Comparison of ENCODE assay signal across 8 cellular contexts in genomic region chr4:56681158-56681848, GRCh38. TPM values are rescaled to one million over a fixed set of nuclear protein-coding genes. Genes with fewer than 3 reads are reported as not detected.
DNase-seq lines count a peak whose midpoint lies in the region; ATAC-seq, FAIRE-seq and TF ChIP-seq lines count a peak whose summit lies in the region.

HOPX (minus strand) TSS chr4:56681296; CDS start chr4:56657816, 23,480 bp downstream.

- RAD21 ChIA-PET in GM12878 (lab: Charles Lee; ENCODE audit: unreplicated experiment) = no interaction called here

- CTCF ChIA-PET in GM12878 (lab: Yijun Ruan, JAX) = interaction anchor here (0.6 kb wide), 1 partner anchor 65 kb away, joined by 4 read pairs; no protein-coding TSS in a partner anchor

- no peak for TF ChIP-seq RAD21 in GM12878 (IDR thresholded peaks at IDR 0.05; ENCODE audit: insufficient read depth, low read depth, low read length)

- H3K9me3 ChIP-seq in GM12878 (replicated peaks; ENCODE audit: control insufficient read depth, insufficient read depth, low read length) = no peaks in the 10 kb centered on the region
- no peaks in the 10 kb centered on the region for H3K9me3 ChIP-seq in mononuclear cell (ENCODE audit: low read depth, low read length)

- peaks cover 8% of the 10 kb centered on the region for H3K4me1 ChIP-seq in GM12878 (ENCODE audit: control insufficient read depth, insufficient read depth, low read length)
- H3K4me1 ChIP-seq in mononuclear cell (ENCODE audit: insufficient read depth, low read length) = peaks cover 16% of the 10 kb centered on the region

- no peaks in the 10 kb centered on the region for H4K20me1 ChIP-seq in GM12878 (ENCODE audit: control insufficient read depth, insufficient read depth)

- TF ChIP-seq POLR2A in GM12878 (IDR thresholded peaks at IDR 0.05; ENCODE audit: low read depth, low read length) = no peak

- ATAC-seq in HG02763 (IDR thresholded peaks at IDR 0.05; ENCODE audit: unreplicated experiment) (peak; percentile 91), GM12878 (peak; percentile 73), HG03097 (IDR thresholded peaks at IDR 0.05; ENCODE audit: low FRiP score, unreplicated experiment) (no peak), HG02840 (IDR thresholded peaks at IDR 0.05; ENCODE audit: low FRiP score, unreplicated experiment) (no peak)

- TF ChIP-seq CTCF in GM12878 (IDR thresholded peaks at IDR 0.05 in 2 of 3, conservative IDR thresholded peaks at IDR 0.05 in 1 of 3; ENCODE audit: control insufficient read depth in 2 of 3, extremely low read depth in 1 of 3, insufficient read depth in 1 of 3, low read depth in 3 of 3, low read length in 3 of 3) = no peak

- SMC1A ChIA-PET in GM12878 (lab: Charles Lee; ENCODE audit: uncharacterized antibody, unreplicated experiment) = interaction anchor here (1.2 to 1.4 kb wide), 2 partner anchors 10 to 41 kb away, joined by 4 read pairs; no protein-coding TSS in a partner anchor

- no TSS peak for BruUV-seq in GM12878 (replicated peaks; lab: Mats Ljungman, UMichigan)

- WGBS in GM12878 (ENCODE audit: insufficient coverage, insufficient replicate concordance, low lambda C conversion rate, missing lambda C conversion rate) = 5% methylated on average over 18 of the region's 18 CpGs

- DNase-seq in DMS53 (lab: John Stamatoyannopoulos, UW) (peak; percentile 93), T-helper 2 cell (peak in 3 of 5 experiments; percentile 8 to 69 (median 64)), GM12878 (ENCODE audit: low read depth, low spot score) (peak; percentile 13), superior temporal gyrus (ENCODE audit: extremely low spot score) (peak; percentile 53)

- H3K27me3 ChIP-seq in GM12878 (replicated peaks in 1 of 2; ENCODE audit: control insufficient read depth in 2 of 2, insufficient read depth in 2 of 2, low read length in 1 of 2) (peaks cover 0 to 6% of the 10 kb centered on the region in 2 experiments), mononuclear cell (ENCODE audit: insufficient read depth, low read length) (no peaks in the 10 kb centered on the region)

- H3K4me2 ChIP-seq in GM12878 (ENCODE audit: control insufficient read depth, insufficient read depth) = peak within 1 kb of the TSS; percentile 49

- H2AFZ ChIP-seq in GM12878 (ENCODE audit: control insufficient read depth, low read depth, low read length) = no peak within 1 kb of the TSS

- no peak within 1 kb of the TSS for H3K4me3 ChIP-seq in GM12878
- peak within 1 kb of the TSS; percentile 3 for H3K4me3 ChIP-seq in mononuclear cell (ENCODE audit: low read length)

- H3K79me2 ChIP-seq in GM12878 (ENCODE audit: control insufficient read depth, insufficient read depth, low read length) = no peaks in the 10 kb centered on the region

- H3K9ac ChIP-seq in GM12878 (ENCODE audit: control insufficient read depth, insufficient read depth, low read length) = no peak within 1 kb of the TSS

- in situ Hi-C loops in GM12878 (cut with MboI) = no loop called here

- peak; percentile 89 for FAIRE-seq in GM12878 (lab: Jason Lieb, UNC)

- POLR2A ChIA-PET in GM12878 (lab: Charles Lee) = no interaction called here

- no peaks in the 10 kb centered on the region for H3K36me3 ChIP-seq in GM12878 (ENCODE audit: control insufficient read depth in 2 of 2, insufficient read depth in 2 of 2, low read length in 1 of 2)

- intact Hi-C loops in GM12878 (cut with micrococcal nuclease; ENCODE audit: unreplicated experiment) = loop anchor here (5.0 kb wide), 1 partner anchor 116 kb away; no protein-coding TSS in a partner anchor

- TF ChIP-seq EP300 in GM12878 (IDR thresholded peaks at IDR 0.05; ENCODE audit: borderline replicate concordance in 1 of 2, control insufficient read depth in 1 of 2, low read depth in 2 of 2, low read length in 2 of 2) = no peak

- no peak within 1 kb of the TSS for H3K27ac ChIP-seq in GM12878 (ENCODE audit: control insufficient read depth, insufficient read depth)

TF ChIP-seq in GM12878, 131 proteins besides CTCF, POLR2A, EP300 and RAD21:
- peak; percentile 48 to 58; a peak in 2 of 4 replicates for TF ChIP-seq BHLHE40 (IDR thresholded peaks at IDR 0.05; ENCODE audit: borderline replicate concordance in 1 of 2, low read depth in 2 of 2, low read length in 1 of 2)
- TF ChIP-seq IKZF2 (IDR thresholded peaks at IDR 0.05) = peak in 1 of 2 experiments; percentile 16; a peak in 1 of 4 replicates
- TF ChIP-seq RUNX3 (IDR thresholded peaks at IDR 0.05; ENCODE audit: low read length) = peak; percentile 90
- peak; percentile 68 for TF ChIP-seq CREB1 (IDR thresholded peaks at IDR 0.05; ENCODE audit: low read depth)
- peak; percentile 34; the same call in 1 of the 2 replicates for TF ChIP-seq EED (IDR thresholded peaks at IDR 0.05; ENCODE audit: low read depth)
- TF ChIP-seq MTA3 (IDR thresholded peaks at IDR 0.05; ENCODE audit: borderline replicate concordance, low read length) = no peak
- peak; percentile 57; the same call in 1 of the 2 replicates for TF ChIP-seq CREM (IDR thresholded peaks at IDR 0.05; ENCODE audit: low read depth)
- TF ChIP-seq NFIC (IDR thresholded peaks at IDR 0.05; ENCODE audit: low read depth, low read length) = peak; percentile 37; the same call in 1 of the 2 replicates
- TF ChIP-seq NFXL1 (IDR thresholded peaks at IDR 0.05; ENCODE audit: borderline replicate concordance) = no peak
- TF ChIP-seq EGR1 (IDR thresholded peaks at IDR 0.05; ENCODE audit: borderline replicate concordance in 1 of 2, low read depth in 2 of 2, low read length in 2 of 2) = peak in 1 of 2 experiments; percentile 46; a peak in 1 of 3 replicates

RNA-seq across cellular contexts. Expression of gene HOPX, which starts in this region (rescaled TPM):
- not detected in 2 replicates for total RNA-seq in GM12878 (2013; cell fraction: nucleolus; rRNA removed)
- 0.11 and 0.44 TPM in 2 replicates for total RNA-seq in GM12878 (2014; rRNA removed)
- 0.28 TPM in 1 of 2 replicates, not detected in the other for total RNA-seq in GM12878 (2014; rRNA removed; fragmentation: Illumina TruSeq; extraction: Trizol)
- total RNA-seq in GM12878 (2021) = 0.38 and 0.58 TPM in 2 replicates
- 1.1 TPM for polyA plus RNA-seq in GM12878 (2011; ENCODE audit: low read depth)
- 0.11 and 0.20 TPM in 2 replicates for polyA plus RNA-seq in GM12878 (2011; rRNA removed)
- 0.06 and 0.13 TPM in 2 replicates for polyA plus RNA-seq in GM12878 (2011; cell fraction: cytosol; rRNA removed)
- polyA plus RNA-seq in GM12878 (2011; cell fraction: nucleus; rRNA removed) = 0.07 and 0.12 TPM in 2 replicates
- 1.6 and 1.9 TPM in 2 replicates for polyA plus RNA-seq in GM12878 (2012)
- polyA plus RNA-seq in GM12878 (2014; fragmentation: Illumina TruSeq; extraction: Trizol) = 0.25 and 0.74 TPM in 2 replicates
- polyA plus RNA-seq in GM12878 (2014; fragmentation: Nextera tagmentation; extraction: Ambion mirVana) = under 1 TPM; 0.22 to 0.40 TPM
- polyA plus RNA-seq in GM12878 (2014; rRNA removed) = 0.42 TPM in 1 of 2 replicates, not detected in the other
- polyA plus RNA-seq in GM12878 (2016; fragmentation: Nextera tagmentation; extraction: Ambion mirVana) = not detected
- not detected in 2 replicates for polyA minus RNA-seq in GM12878 (2011; rRNA and poly(A)+ RNA removed)
- not detected in 2 replicates for polyA minus RNA-seq in GM12878 (2011; cell fraction: cytosol; rRNA and poly(A)+ RNA removed)
- polyA minus RNA-seq in GM12878 (2011; cell fraction: nucleus; rRNA and poly(A)+ RNA removed) = not detected in 2 replicates
- 21.8 TPM for total RNA-seq in mononuclear cell

Comparison
In these comparisons a context has a peak if more than half of its experiments do, and no peak if none do; other contexts are left out.
1. RNA of gene HOPX (total RNA-seq): 21.8 TPM in mononuclear cell (single experiment); 0.11 to 0.58 TPM in GM12878; every median in the first group is over 10 times any median in the second.
2. DNase-seq: peak in every context shown above with its lines; median percentile 93 in DMS53; 64 in T-helper 2 cell; 53 in superior temporal gyrus; 13 in GM12878.
3. ATAC-seq: peak in HG02763 (single experiment) and GM12878 (single experiment); none in HG03097 (single experiment) and HG02840 (single experiment).